8 cellular contexts compared by ENCODE assay signal in the genomic region with DNA sequence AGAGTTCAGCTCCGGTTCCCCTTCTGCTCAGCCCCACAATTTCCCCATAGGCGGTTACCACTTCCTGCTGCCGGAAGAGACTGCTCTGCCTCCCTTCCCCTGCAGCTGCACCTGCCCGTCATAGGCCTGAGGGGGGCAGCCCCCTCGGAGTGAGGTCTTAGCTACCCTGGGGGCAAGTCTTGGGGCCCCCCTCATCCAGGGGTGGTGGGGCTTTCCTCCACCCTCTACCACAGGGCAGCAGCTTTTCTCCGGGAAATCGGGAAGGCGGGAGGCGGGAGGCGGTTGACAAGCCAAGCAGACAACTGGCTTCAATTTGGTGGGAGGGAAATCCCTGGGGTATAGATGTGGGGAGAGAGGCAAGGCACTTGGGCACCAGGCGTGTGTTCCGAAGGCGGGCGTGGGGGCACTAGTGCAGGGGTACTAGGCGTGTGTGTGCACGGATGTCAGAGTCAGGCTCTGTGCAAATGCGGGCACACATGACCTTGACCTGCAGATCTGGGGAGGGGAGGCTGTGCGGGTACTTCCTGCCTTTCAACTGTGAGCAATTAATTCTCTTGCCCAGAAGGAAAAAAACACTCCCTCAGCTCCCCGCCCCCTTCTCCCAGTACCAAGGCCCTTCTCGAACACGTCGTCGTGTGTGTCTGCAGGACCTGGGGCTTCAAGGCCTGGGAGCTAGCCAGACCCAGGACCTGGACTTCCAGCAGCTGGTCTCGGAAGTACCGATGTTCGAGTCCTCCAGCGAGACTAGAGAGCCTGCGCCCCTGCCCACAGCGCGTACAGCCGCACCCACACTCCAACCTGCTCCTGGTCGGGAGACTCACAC. TPM values are rescaled to one million over a fixed set of nuclear protein-coding genes. Genes with fewer than 3 reads are reported as not detected.
A peak's percentile ranks its signal among the peaks of the same experiment; 100 is the strongest.
DNase-seq lines count a peak whose midpoint lies in the region; ATAC-seq and TF ChIP-seq lines count a peak whose summit lies in the region.

No MANE protein-coding gene starts in this region.

- ATAC-seq in HG02759 (IDR thresholded peaks at IDR 0.05; ENCODE audit: unreplicated experiment) (peak; percentile 36), HG02938 (IDR thresholded peaks at IDR 0.05; ENCODE audit: unreplicated experiment) (no peak)

- peak; percentile 72 for DNase-seq in NCI-H2171 treated with DMSO at 0.1 percent for 48 hours (lab: John Stamatoyannopoulos, UW)
- peak; percentile 59 for DNase-seq in activated CD4-positive, alpha-beta T cell treated with anti-CD3 and anti-CD28 coated beads for 1 hour
- DNase-seq in dermis microvascular lymphatic vessel endothelial cell (ENCODE audit: low read depth in 2 of 2) = peak; percentile 34 to 71
- DNase-seq in midbrain (lab: John Stamatoyannopoulos, UW) = peak; percentile 25
- peak; percentile 63 to 74 for DNase-seq in stimulated activated CD8-positive, alpha-beta memory T cell treated with anti-CD3 and anti-CD28 coated beads, Interleukin-7, amount 100 ng/mL, for 4 hours (ENCODE audit: low read depth in 2 of 2)

- 0 out of 2 replicates have a peak, but pooled peaks have one; percentile 1 for TF ChIP-seq CTCF in GM12874 (IDR thresholded peaks at IDR 0.05; ENCODE audit: insufficient read depth, low read depth, low read length)

RNA-seq across cellular contexts. Expression of a gene that starts 1.0 kb away (rescaled TPM):
- total RNA-seq in dermis microvascular lymphatic vessel endothelial cell = 4.9 and 5.1 TPM in 2 replicates

RNA-seq across cellular contexts. Expression of a gene that starts 7.8 kb away (rescaled TPM):
- total RNA-seq in dermis microvascular lymphatic vessel endothelial cell = 47.5 and 52.6 TPM in 2 replicates

RNA-seq across cellular contexts. Expression of a gene that starts 17.4 kb away (rescaled TPM):
- 10.1 and 40.3 TPM in 2 replicates for total RNA-seq in dermis microvascular lymphatic vessel endothelial cell

RNA-seq across cellular contexts. Expression of a gene that starts 22.6 kb away (rescaled TPM):
- 1.9 and 2.0 TPM in 2 replicates for total RNA-seq in dermis microvascular lymphatic vessel endothelial cell

RNA-seq across cellular contexts. Expression of a gene that starts 41.1 kb away (rescaled TPM):
- 0.13 TPM in 2 replicates for total RNA-seq in dermis microvascular lymphatic vessel endothelial cell
